21 cellular contexts compared by ENCODE assay signal in the genomic region with DNA sequence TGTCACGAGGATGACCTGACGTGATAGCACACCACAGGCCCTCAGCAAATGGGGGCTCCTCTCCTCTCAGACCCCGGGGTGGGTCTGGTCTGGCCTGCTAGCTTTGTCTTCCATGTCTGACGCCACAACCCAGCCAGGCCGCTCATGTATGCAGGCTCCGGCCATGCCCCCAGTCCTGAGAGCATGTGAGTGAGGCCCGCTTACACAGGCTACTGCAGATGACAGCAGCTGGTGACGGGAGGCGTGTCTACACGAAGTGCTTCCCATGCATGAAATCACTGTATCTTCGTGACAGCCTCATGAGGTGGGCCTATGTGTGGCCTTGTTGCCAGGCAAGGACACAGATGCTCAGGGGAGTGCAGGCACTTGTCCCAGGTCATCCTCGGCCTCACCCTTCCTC. TPM values are rescaled to one million over a fixed set of nuclear protein-coding genes. Genes with fewer than 3 reads are reported as not detected.
A peak's percentile ranks its signal among the peaks of the same experiment; 100 is the strongest.
DNase-seq lines count a peak whose midpoint lies in the region; TF ChIP-seq lines count a peak whose summit lies in the region.
"Had no signal": no experiment of that assay in that cellular context is flagged by ENCODE, and none has a peak within 500 bp of the region (broad histone marks: within the 10 kb centered on the region; RNA-seq: fewer than 3 reads in every experiment).

No MANE protein-coding gene starts in this region.

- peak overlapping the region; percentile 15 for H3K27ac Mint-ChIP-seq in glutamatergic neuron (ENCODE audit: unreplicated experiment)
- H3K27ac Mint-ChIP-seq: CD4-positive, alpha-beta T cell had no signal

- H3K9me3 Mint-ChIP-seq in glutamatergic neuron (ENCODE audit: unreplicated experiment), result peaks cover 2% of the 10 kb centered on the region
- H3K9me3 Mint-ChIP-seq: CD4-positive, alpha-beta T cell had no signal

- DNase-seq in H7, result peak; percentile 27
- DNase-seq in RWPE1 (ENCODE audit: low spot score), result no peak
- peak; percentile 57 for DNase-seq in glutamatergic neuron
- DNase-seq in spleen, result peak; percentile 70
- no peak for DNase-seq in testis
- no peak for DNase-seq in COR-L47 (lab: John Stamatoyannopoulos, UW)
- DNase-seq in tibial artery, result no peak
- DNase-seq: CD4-positive, alpha-beta T cell; DMS53; KBM-7; MV-4-11; NCI-H1105 treated with DMSO at 0.1 percent for 48 hours; NCI-H2029; NCI-H446; NCI-H524 treated with DMSO at 0.1 percent for 48 hours; NCI-H774; SHP77 treated with DMSO at 0.1 percent for 48 hours had no signal

- no peaks in the 10 kb centered on the region for H3K9me3 ChIP-seq in spleen
- H3K9me3 ChIP-seq in testis, result no peaks in the 10 kb centered on the region
- H3K9me3 ChIP-seq in tibial artery, result no peaks in the 10 kb centered on the region
- H3K9me3 ChIP-seq: BLaER1 treated with 17β-estradiol and CSF1 and Interleukin-3, amounts not matched to agents 10 nM and 100 nM had no signal

- H3K4me1 ChIP-seq in spleen, result peaks cover 0 to 10% (median 2%) of the 10 kb centered on the region in 6 donors
- no peaks in the 10 kb centered on the region for H3K4me1 ChIP-seq in testis
- peaks cover 0 to 4% (median 0%) of the 10 kb centered on the region in 4 donors for H3K4me1 ChIP-seq in tibial artery

- CTCF ChIA-PET in RWPE1 (lab: Yijun Ruan, JAX), result interaction anchor here (0.7 kb wide), 1 partner anchor 1508 kb away, joined by 3 read pairs; no protein-coding TSS in a partner anchor

- H3K4me3 ChIP-seq in H7 (ENCODE audit: insufficient read depth, low read depth, low read length) (no peak overlapping the region), spleen (no peak overlapping the region), testis (no peak overlapping the region), tibial artery (no peak overlapping the region)
- H3K4me3 ChIP-seq: BLaER1 treated with 17β-estradiol and CSF1 and Interleukin-3, amounts not matched to agents 10 nM and 100 nM had no signal

- no peak overlapping the region for H3K4me3 Mint-ChIP-seq in glutamatergic neuron (ENCODE audit: unreplicated experiment)
- H3K4me3 Mint-ChIP-seq: CD4-positive, alpha-beta T cell had no signal

- H3K36me3 Mint-ChIP-seq in glutamatergic neuron (ENCODE audit: unreplicated experiment), result no peaks in the 10 kb centered on the region

- H3K27me3 Mint-ChIP-seq in glutamatergic neuron (ENCODE audit: unreplicated experiment), result peaks cover 5% of the 10 kb centered on the region
- H3K27me3 Mint-ChIP-seq: CD4-positive, alpha-beta T cell had no signal

- intact Hi-C loops in spleen (cut with DNase I; ENCODE audit: low total_unique reads), result no loop called here
- intact Hi-C loops in testis (cut with DNase I; ENCODE audit: low total_unique reads), result no loop called here
- intact Hi-C loops in tibial artery (cut with DNase I; ENCODE audit: low total_unique reads), result no loop called here

- H3K27me3 ChIP-seq in H7 (ENCODE audit: control insufficient read depth, insufficient read depth, low read length), result no peaks in the 10 kb centered on the region
- peaks cover 0 to 1% (median 0%) of the 10 kb centered on the region in 7 donors for H3K27me3 ChIP-seq in spleen (replicated peaks in 1 of 7)
- no peaks in the 10 kb centered on the region for H3K27me3 ChIP-seq in testis
- H3K27me3 ChIP-seq in tibial artery, result no peaks in the 10 kb centered on the region
- H3K27me3 ChIP-seq: BLaER1 treated with 17β-estradiol and CSF1 and Interleukin-3, amounts not matched to agents 10 nM and 100 nM had no signal

- H3K36me3 ChIP-seq in H7 (replicated peaks; ENCODE audit: control insufficient read depth, insufficient read depth, low read length) (no peaks in the 10 kb centered on the region), spleen (peaks cover 0 to 3% (median 0%) of the 10 kb centered on the region in 6 donors), testis (ENCODE audit: low read depth, missing control alignments) (no peaks in the 10 kb centered on the region), tibial artery (no peaks in the 10 kb centered on the region)

- peaks cover 12% of the 10 kb centered on the region for H3K4me1 Mint-ChIP-seq in glutamatergic neuron (ENCODE audit: low read depth, unreplicated experiment)

- 75 to 83% (median 81%) methylated on average over 4 to 12 of the region's 12 CpGs for WGBS in spleen, 5 donors
- WGBS in testis, 2 donors, result 88 to 95% methylated on average over 6 to 12 of the region's 12 CpGs

- POLR2A ChIA-PET in RWPE1 (lab: Yijun Ruan, JAX; ENCODE audit: low non-redundant PET), result interaction anchor here (0.7 kb wide), 1 partner anchor 384 kb away, joined by 3 read pairs; no protein-coding TSS in a partner anchor

- H3K27ac ChIP-seq in RWPE1 (peak overlapping the region; percentile 18), spleen (no peak overlapping the region), testis (no peak overlapping the region), tibial artery (no peak overlapping the region)
- H3K27ac ChIP-seq: BLaER1 treated with 17β-estradiol and CSF1 and Interleukin-3, amounts not matched to agents 10 nM and 100 nM had no signal

- no peak for TF ChIP-seq CTCF in RWPE1 (conservative IDR thresholded peaks at IDR 0.05; ENCODE audit: low read depth)
- TF ChIP-seq CTCF in glutamatergic neuron (IDR thresholded peaks at IDR 0.05; ENCODE audit: partially characterized antibody, unreplicated experiment), result no peak
- TF ChIP-seq CTCF in spleen (IDR thresholded peaks at IDR 0.05 in 8 of 11, conservative IDR thresholded peaks at IDR 0.05 in 3 of 11), result no peak
- no peak for TF ChIP-seq CTCF in testis (IDR thresholded peaks at IDR 0.05)
- no peak for TF ChIP-seq CTCF in tibial artery (IDR thresholded peaks at IDR 0.05)

- TF ChIP-seq POLR2A in spleen (IDR thresholded peaks at IDR 0.05) (no peak), testis (IDR thresholded peaks at IDR 0.05) (no peak)

RNA-seq across cellular contexts. Expression of gene WNT4, which starts 16.4 kb away (rescaled TPM):
- 0.33 and 0.94 TPM in 2 replicates for total RNA-seq in H7 (2014; rRNA removed; shearing (Covaris generic))
- total RNA-seq in glutamatergic neuron (ENCODE audit: unreplicated experiment) (not detected), spleen (under 1 TPM in 6 of 7 donors, not detected in 1; 0.07 to 0.47 (median 0.20) TPM), testis (under 1 TPM; 0.55 to 0.74 TPM)
- polyA plus RNA-seq in spleen (under 1 TPM; 0.08 to 0.16 (median 0.11) TPM), testis (ENCODE audit: insufficient read depth, low read depth, low replicate concordance) (3.2 TPM)
- total RNA-seq: CD4-positive, alpha-beta T cell; LHCN-M2; MCF 10A had no signal
- polyA plus RNA-seq: AG04450 had no signal

Comparison
In these comparisons a context has a peak if more than half of its experiments do, and no peak if none do; other contexts are left out.
1. DNase-seq: peak in H7 (single experiment), glutamatergic neuron (single experiment) and spleen (single experiment); none in RWPE1 (single experiment), testis (single experiment), COR-L47 (single experiment) and tibial artery (0 of 2).